8 cellular contexts compared by ENCODE assay signal in genomic region chr18:23453657-23454011, GRCh38. TPM values are rescaled to one million over a fixed set of nuclear protein-coding genes. Genes with fewer than 3 reads are reported as not detected.
DNase-seq lines count a peak whose midpoint lies in the region; ATAC-seq, FAIRE-seq and TF ChIP-seq lines count a peak whose summit lies in the region.

No MANE protein-coding gene starts in this region.

- H3K9me3 ChIP-seq in endothelial cell of umbilical vein (replicated peaks; ENCODE audit: control insufficient read depth, insufficient read depth, low read length): no peaks in the 10 kb centered on the region
- H3K9me3 ChIP-seq in muscle layer of colon (ENCODE audit: low read length): no peaks in the 10 kb centered on the region
- H3K9me3 ChIP-seq in aorta (ENCODE audit: control insufficient read depth, low read length): no peaks in the 10 kb centered on the region

- POLR2A ChIA-PET in RWPE1 (lab: Yijun Ruan, JAX; ENCODE audit: low non-redundant PET): no interaction called here
- POLR2A ChIA-PET in endothelial cell of umbilical vein (lab: Charles Lee): interaction anchor here (1.0 kb wide), 1 partner anchor 11 kb away, joined by 5 read pairs; no protein-coding TSS in a partner anchor

- peak overlapping the region; percentile 85 for H3K9ac ChIP-seq in endothelial cell of umbilical vein (replicated peaks; ENCODE audit: extremely low read depth, insufficient read depth, low read length)
- peak overlapping the region; percentile 86 for H3K9ac ChIP-seq in muscle layer of colon (ENCODE audit: low read length)

- peak; percentile 78 for DNase-seq in RWPE1 (ENCODE audit: low spot score)
- DNase-seq in endothelial cell of umbilical vein (ENCODE audit: low read depth, low spot score): peak; percentile 64
- no peak for DNase-seq in aorta
- no peak for DNase-seq in stimulated activated CD4-positive, alpha-beta T cell treated with anti-CD3 and anti-CD28 coated beads, Interleukin-4, amount 100 ng/mL, for 24 hours

- H3K27me3 ChIP-seq in endothelial cell of umbilical vein (ENCODE audit: control insufficient read depth in 2 of 2, insufficient read depth in 2 of 2, low read length in 2 of 2) (no peaks in the 10 kb centered on the region), muscle layer of colon (ENCODE audit: control insufficient read depth in 1 of 2, insufficient read depth in 2 of 2, low read length in 2 of 2) (no peaks in the 10 kb centered on the region), aorta (ENCODE audit: control insufficient read depth in 1 of 2, insufficient read depth in 2 of 2, low read length in 1 of 2) (no peaks in the 10 kb centered on the region)

- no TSS peak for BruUV-seq in endothelial cell of umbilical vein (replicated peaks; lab: Mats Ljungman, UMichigan)

- H3K27ac ChIP-seq in C4-2B (peak overlapping the region; percentile 70), RWPE1 (peak overlapping the region; percentile 100), endothelial cell of umbilical vein (ENCODE audit: insufficient read depth, low read depth, low read length) (peak overlapping the region; percentile 76), muscle layer of colon (ENCODE audit: low read depth, low read length) (peak overlapping the region; percentile 97), aorta (ENCODE audit: low read depth in 1 of 2, low read length in 2 of 2) (peak overlapping the region; percentile 10 to 95)

- peak overlapping the region; percentile 83 for H3K4me2 ChIP-seq in endothelial cell of umbilical vein (ENCODE audit: insufficient read depth, low read length)

- ATAC-seq in GM21737 (IDR thresholded peaks at IDR 0.05; ENCODE audit: unreplicated experiment) (peak; percentile 4), aorta (ENCODE audit: low FRiP score) (peak; percentile 52), GM18873 (IDR thresholded peaks at IDR 0.05; ENCODE audit: low FRiP score, unreplicated experiment) (no peak)

- H3K36me3 ChIP-seq in endothelial cell of umbilical vein (ENCODE audit: control insufficient read depth in 2 of 2, extremely low read depth in 1 of 2, insufficient read depth in 2 of 2, low read length in 2 of 2) (no peaks in the 10 kb centered on the region), muscle layer of colon (ENCODE audit: insufficient read depth, low read length) (no peaks in the 10 kb centered on the region), aorta (ENCODE audit: control insufficient read depth in 1 of 2, insufficient read depth in 2 of 2, low read length in 1 of 2) (no peaks in the 10 kb centered on the region)

- no peak for TF ChIP-seq POLR2A in endothelial cell of umbilical vein (IDR thresholded peaks at IDR 0.05; ENCODE audit: low read depth, low read length)

- H3K9me1 ChIP-seq in endothelial cell of umbilical vein (replicated peaks; ENCODE audit: control insufficient read depth, extremely low read depth, insufficient read depth, low read length): no peaks in the 10 kb centered on the region

- TF ChIP-seq CTCF in C4-2B (conservative IDR thresholded peaks at IDR 0.05) (no peak), RWPE1 (conservative IDR thresholded peaks at IDR 0.05; ENCODE audit: low read depth) (no peak), endothelial cell of umbilical vein (IDR thresholded peaks at IDR 0.05; ENCODE audit: extremely low read depth in 1 of 2, insufficient read depth in 1 of 2, low read depth in 1 of 2, low read length in 2 of 2) (no peak)

- peak; percentile 62 for FAIRE-seq in endothelial cell of umbilical vein (lab: Jason Lieb, UNC)

- H2AFZ ChIP-seq in endothelial cell of umbilical vein (ENCODE audit: low read depth, low read length): peak overlapping the region; percentile 80

- CTCF ChIA-PET in RWPE1 (lab: Yijun Ruan, JAX) (interaction anchor here (0.6 kb wide), 1 partner anchor 335 kb away, joined by 3 read pairs; no protein-coding TSS in a partner anchor), endothelial cell of umbilical vein (lab: Charles Lee) (interaction anchor here (0.9 to 2.2 kb wide), 6 partner anchors 15 to 422 kb away, joined by 3 to 11 read pairs (median 6); a partner anchor contains a TSS)

- dilution Hi-C loops in endothelial cell of umbilical vein (cut with MboI; ENCODE audit: extremely low pct_ligation_motif_present, low sequenced_read_pairs): no loop called here

- intact Hi-C loops in endothelial cell of umbilical vein (cut with micrococcal nuclease) (loop anchor here (2.0 to 5.0 kb wide), 2 partner anchors 17 to 316 kb away; partner anchors contain the start of gene CABLES1), aorta (cut with DNase I) (loop anchor here in 1 of 2 donors (5.0 kb wide), 2 partner anchors 34 to 49 kb away; partner anchors contain the start of gene RMC1)

- H3K4me1 ChIP-seq in endothelial cell of umbilical vein (ENCODE audit: control insufficient read depth, extremely low read depth, insufficient read depth, low read length): peaks cover 14% of the 10 kb centered on the region
- peaks cover 34% of the 10 kb centered on the region for H3K4me1 ChIP-seq in muscle layer of colon (ENCODE audit: insufficient read depth, low read length)
- H3K4me1 ChIP-seq in aorta (ENCODE audit: control insufficient read depth in 1 of 2, insufficient read depth in 2 of 2, low read length in 2 of 2): peaks cover 0 to 6% of the 10 kb centered on the region in 2 donors

- H3K4me3 ChIP-seq in endothelial cell of umbilical vein (replicated peaks in 1 of 3; ENCODE audit: insufficient read depth in 1 of 3, low read depth in 1 of 3, low read length in 3 of 3) (peak overlapping the region; percentile 61 to 80 (median 79)), muscle layer of colon (ENCODE audit: low read depth in 1 of 2, low read length in 2 of 2) (peak overlapping the region; percentile 97 to 100), aorta (ENCODE audit: low read length in 2 of 2) (peak overlapping the region; percentile 86 to 99)

- H4K20me1 ChIP-seq in endothelial cell of umbilical vein (replicated peaks; ENCODE audit: control insufficient read depth, extremely low read depth, insufficient read depth, low read length): no peaks in the 10 kb centered on the region

- 0 to 1% methylated on average over 10 of the region's 10 CpGs for WGBS in aorta, 2 donors

- peaks cover 53% of the 10 kb centered on the region for H3K79me2 ChIP-seq in endothelial cell of umbilical vein (ENCODE audit: control insufficient read depth, insufficient read depth, low read length)

TF ChIP-seq in endothelial cell of umbilical vein, 7 proteins besides CTCF, POLR2A, EP300 and RAD21:
- TF ChIP-seq FOS (IDR thresholded peaks at IDR 0.05; ENCODE audit: borderline replicate concordance, insufficient read depth, low read length): peak; percentile 11
- TF ChIP-seq POLR2AphosphoS5 (IDR thresholded peaks at IDR 0.05; ENCODE audit: insufficient read depth, low read depth, low read length): no peak
- no peak for TF ChIP-seq EZH2 (IDR thresholded peaks at IDR 0.05; ENCODE audit: borderline replicate concordance, low read depth, low read length, severe bottlenecking)
TF ChIP-seq in endothelial cell of umbilical vein: peak in this region for 1.

RNA-seq across cellular contexts. Expression of gene RIOK3, which starts 0.5 kb away (rescaled TPM):
- total RNA-seq in endothelial cell of umbilical vein (50.7 and 55.7 TPM in 2 replicates), aorta (10 to 100 TPM; 55.3 to 63.4 TPM)
- polyA plus RNA-seq in endothelial cell of umbilical vein (12.4 and 14.8 TPM in 2 replicates), aorta (10 to 100 TPM; 43.0 to 66.5 TPM)
- polyA plus RNA-seq in endothelial cell of umbilical vein (2011; cell fraction: cytosol; rRNA removed): 18.1 and 19.6 TPM in 2 replicates
- polyA plus RNA-seq in endothelial cell of umbilical vein (2011; cell fraction: nucleus; rRNA removed): 49.5 and 55.9 TPM in 2 replicates
- polyA plus RNA-seq in endothelial cell of umbilical vein (2012): 40.6 and 42.5 TPM in 2 replicates
- polyA minus RNA-seq in endothelial cell of umbilical vein: 25.1 and 27.5 TPM in 2 replicates
- polyA minus RNA-seq in endothelial cell of umbilical vein (2011; cell fraction: cytosol; rRNA and poly(A)+ RNA removed): 29.1 TPM
- polyA minus RNA-seq in endothelial cell of umbilical vein (2011; cell fraction: nucleus; rRNA and poly(A)+ RNA removed): 30.4 and 37.9 TPM in 2 replicates

RNA-seq across cellular contexts. Expression of gene RMC1, which starts 49.7 kb away (rescaled TPM):
- 27.8 and 29.7 TPM in 2 replicates for total RNA-seq in endothelial cell of umbilical vein
- 26.2 and 27.4 TPM in 2 replicates for polyA plus RNA-seq in endothelial cell of umbilical vein
- 20.6 and 21.6 TPM in 2 replicates for polyA plus RNA-seq in endothelial cell of umbilical vein (2011; cell fraction: cytosol; rRNA removed)
- 57.5 and 72.0 TPM in 2 replicates for polyA plus RNA-seq in endothelial cell of umbilical vein (2011; cell fraction: nucleus; rRNA removed)
- polyA plus RNA-seq in endothelial cell of umbilical vein (2012): 21.3 and 22.2 TPM in 2 replicates
- polyA minus RNA-seq in endothelial cell of umbilical vein: 20.7 and 21.1 TPM in 2 replicates
- 12.3 TPM for polyA minus RNA-seq in endothelial cell of umbilical vein (2011; cell fraction: cytosol; rRNA and poly(A)+ RNA removed)
- 17.9 and 22.2 TPM in 2 replicates for polyA minus RNA-seq in endothelial cell of umbilical vein (2011; cell fraction: nucleus; rRNA and poly(A)+ RNA removed)
- total RNA-seq in aorta: 10 to 100 TPM; 22.7 to 33.6 TPM
- 10 to 100 TPM; 20.2 to 42.1 TPM for polyA plus RNA-seq in aorta

Comparison
In these comparisons a context has a peak if more than half of its experiments do, and no peak if none do; other contexts are left out.
1. DNase-seq: peak in RWPE1 (single experiment) and endothelial cell of umbilical vein (single experiment); none in aorta (0 of 2) and stimulated activated CD4-positive, alpha-beta T cell treated with anti-CD3 and anti-CD28 coated beads, Interleukin-4, amount 100 ng/mL, for 24 hours (single experiment).
2. Peak in every context shown above with its lines, with median percentiles within 50 percentile points of each other: H3K27ac ChIP-seq and H3K4me3 ChIP-seq.